In the genomic region with DNA sequence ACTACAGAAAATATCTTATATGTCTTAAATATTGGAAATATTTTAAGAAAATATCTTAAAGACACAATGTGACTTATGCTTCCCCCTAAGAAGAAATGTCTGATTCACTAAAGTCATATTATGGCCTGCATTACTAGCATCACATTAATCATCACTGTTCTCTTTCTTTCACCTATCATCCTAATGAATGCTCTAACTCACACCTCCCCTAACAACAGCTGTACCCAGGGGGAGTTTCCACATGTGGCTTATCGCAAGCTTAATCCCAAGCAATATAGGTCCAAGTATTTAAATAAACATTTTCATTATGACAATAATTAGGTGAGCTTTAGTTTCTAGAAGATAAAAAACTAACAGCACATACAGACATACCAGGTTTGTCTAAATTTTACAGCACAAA, we compare ENCODE assay signal across 22 cellular contexts.
"Had no signal": no experiment of that assay in that cellular context is flagged by ENCODE, and none has a peak within 500 bp of the region (broad histone marks: within the 10 kb centered on the region; RNA-seq: fewer than 3 reads in every experiment).

No MANE protein-coding gene starts in this region.

- H3K4me1 ChIP-seq: colonic mucosa had no signal

- H3K9me3 Mint-ChIP-seq: activated T-cell treated with anti-CD3 and anti-CD28 coated beads, Interleukin-2, amount 50 U/mL, for 24 hours; activated T-helper 2 cell treated with anti-CD3 and anti-CD28 coated beads, Interferon-gamma antibody, Interleukin-2, Interleukin-4, amounts not matched to agents 10 μg/mL and 5 μg/mL and 100 μg/mL, durations not matched to agents 14 hours and 24 hours and 36 hours; effector memory CD8-positive, alpha-beta T cell; natural killer cell treated with Interleukin-12 subunit alpha and Interleukin-12 subunit beta and Interleukin-15 and Interleukin-18, amount 100 ng/mL, for 72 hours; stimulated activated memory B cell treated with anti-CD40 and anti-IgM and Interleukin-4, amounts not matched to agents 10 μg/mL and 1 μg/mL and 100 μg/mL, for 72 hours had no signal

- H3K4me3 ChIP-seq: adrenal gland, colonic mucosa, dorsolateral prefrontal cortex, ovary, psoas muscle had no signal

- H3K4me3 Mint-ChIP-seq: activated CD4-positive, alpha-beta T cell treated with anti-CD3 and anti-CD28 coated beads for 36 hours; activated naive CD8-positive, alpha-beta T cell; activated T-cell treated with anti-CD3 and anti-CD28 coated beads, Interleukin-2, amount 50 U/mL, for 24 hours; effector memory CD8-positive, alpha-beta T cell; natural killer cell treated with Interleukin-12 subunit alpha and Interleukin-12 subunit beta and Interleukin-15 and Interleukin-18, amount 100 ng/mL, for 72 hours; stimulated activated memory B cell treated with anti-CD40 and anti-IgM and Interleukin-4, amounts not matched to agents 10 μg/mL and 1 μg/mL and 100 μg/mL, for 72 hours had no signal

- H3K27me3 ChIP-seq: adrenal gland, colonic mucosa, dorsolateral prefrontal cortex, neutrophil, ovary had no signal

- ATAC-seq: activated CD4-positive, alpha-beta T cell treated with anti-CD3 and anti-CD28 coated beads for 36 hours; effector memory CD8-positive, alpha-beta T cell; left ventricle myocardium superior; natural killer cell treated with Interleukin-12 subunit alpha and Interleukin-12 subunit beta and Interleukin-15 and Interleukin-18, amount 100 ng/mL, for 72 hours; right cardiac atrium; stimulated activated memory B cell treated with anti-CD40 and anti-IgM and Interleukin-4, amounts not matched to agents 10 μg/mL and 1 μg/mL and 100 μg/mL, for 72 hours had no signal

- H3K27me3 Mint-ChIP-seq: activated CD4-positive, alpha-beta T cell treated with anti-CD3 and anti-CD28 coated beads for 36 hours; activated naive CD8-positive, alpha-beta T cell; activated T-cell treated with anti-CD3 and anti-CD28 coated beads, Interleukin-2, amount 50 U/mL, for 24 hours; effector memory CD8-positive, alpha-beta T cell; natural killer cell treated with Interleukin-12 subunit alpha and Interleukin-12 subunit beta and Interleukin-15 and Interleukin-18, amount 100 ng/mL, for 72 hours; stimulated activated memory B cell treated with anti-CD40 and anti-IgM and Interleukin-4, amounts not matched to agents 10 μg/mL and 1 μg/mL and 100 μg/mL, for 72 hours had no signal

- H3K9me3 ChIP-seq: adrenal gland, colonic mucosa, neutrophil, ovary, psoas muscle had no signal

- DNase-seq: activated CD4-positive, alpha-beta T cell treated with anti-CD3 and anti-CD28 coated beads for 36 hours; activated CD4-positive, alpha-beta T cell treated with anti-CD3 and anti-CD28 coated beads, Interleukin-2, amount 50 U/mL, for 4 hours; activated CD8-positive, alpha-beta memory T cell treated with anti-CD3 and anti-CD28 coated beads for 24 hours; activated CD8-positive, alpha-beta memory T cell treated with anti-CD3 and anti-CD28 coated beads, Interleukin-2, amount 50 U/mL, for 4 hours; activated naive CD4-positive, alpha-beta T cell; activated T-cell treated with anti-CD3 and anti-CD28 coated beads, Interleukin-2, amount 50 U/mL, for 24 hours; adrenal gland; colonic mucosa; dorsolateral prefrontal cortex; effector memory CD8-positive, alpha-beta T cell; left ventricle myocardium superior; midbrain; ovary; psoas muscle; right cardiac atrium; T-helper 9 cell; trophoblast cell had no signal

- H3K36me3 ChIP-seq: ovary had no signal

- H3K27ac Mint-ChIP-seq: activated CD4-positive, alpha-beta T cell treated with anti-CD3 and anti-CD28 coated beads for 36 hours; activated naive CD8-positive, alpha-beta T cell; activated T-cell treated with anti-CD3 and anti-CD28 coated beads, Interleukin-2, amount 50 U/mL, for 24 hours; activated T-helper 2 cell treated with anti-CD3 and anti-CD28 coated beads, Interferon-gamma antibody, Interleukin-2, Interleukin-4, amounts not matched to agents 10 μg/mL and 5 μg/mL and 100 μg/mL, durations not matched to agents 14 hours and 24 hours and 36 hours; effector memory CD8-positive, alpha-beta T cell; natural killer cell treated with Interleukin-12 subunit alpha and Interleukin-12 subunit beta and Interleukin-15 and Interleukin-18, amount 100 ng/mL, for 72 hours; stimulated activated memory B cell treated with anti-CD40 and anti-IgM and Interleukin-4, amounts not matched to agents 10 μg/mL and 1 μg/mL and 100 μg/mL, for 72 hours had no signal

- H3K27ac ChIP-seq: adrenal gland, colonic mucosa, dorsolateral prefrontal cortex, neutrophil, ovary, psoas muscle had no signal
